Comparison of ENCODE assay signal across 1 cellular context in genomic region chr6:87722831-87723726, GRCh38.
TF ChIP-seq lines count a peak whose summit lies in the region.

No MANE protein-coding gene starts in this region.

TF ChIP-seq in HepG2, 621 proteins besides CTCF, POLR2A, EP300 and RAD21 (continued from another document and continues in another):
- peak; percentile 77 for TF ChIP-seq ARID5B (CRISPR knock-in tag; IDR thresholded peaks at IDR 0.05)
- TF ChIP-seq ESRRA (CRISPR knock-in tag; IDR thresholded peaks at IDR 0.05; ENCODE audit: low read depth) = 0 out of 2 replicates have a peak, but pooled peaks have one; percentile 26
- TF ChIP-seq NFE2L2 (IDR thresholded peaks at IDR 0.05; ENCODE audit: low read length) = peak; percentile 99
- TF ChIP-seq SALL1 (CRISPR knock-in tag; IDR thresholded peaks at IDR 0.05) = peak; percentile 73
- no peak for TF ChIP-seq ZNF367 (CRISPR knock-in tag; IDR thresholded peaks at IDR 0.05; ENCODE audit: borderline replicate concordance)
- TF ChIP-seq YEATS4 (CRISPR knock-in tag; IDR thresholded peaks at IDR 0.05; ENCODE audit: borderline replicate concordance) = no peak
- no peak for TF ChIP-seq ZFP36L1 (CRISPR knock-in tag; IDR thresholded peaks at IDR 0.05)
- no peak for TF ChIP-seq TRIM22 (IDR thresholded peaks at IDR 0.05)
- TF ChIP-seq ZMAT3 (CRISPR knock-in tag; conservative IDR thresholded peaks at IDR 0.05) = no peak
- TF ChIP-seq ZBTB26 (CRISPR knock-in tag; IDR thresholded peaks at IDR 0.05; ENCODE audit: borderline replicate concordance) = no peak
- TF ChIP-seq ZFX (CRISPR knock-in tag; IDR thresholded peaks at IDR 0.05; ENCODE audit: low read depth) = peak; percentile 87
- no peak for TF ChIP-seq ZNF235 (CRISPR knock-in tag; IDR thresholded peaks at IDR 0.05; ENCODE audit: borderline replicate concordance)
- no peak for TF ChIP-seq POLR2AphosphoS2 (IDR thresholded peaks at IDR 0.05; ENCODE audit: low read depth, low read length)
- peak; percentile 100 for TF ChIP-seq MAFK (conservative IDR thresholded peaks at IDR 0.05 in 1 of 2, IDR thresholded peaks at IDR 0.05 in 1 of 2; ENCODE audit: low read length in 2 of 2)
- TF ChIP-seq ZNF331 (CRISPR knock-in tag; IDR thresholded peaks at IDR 0.05) = peak; percentile 87
- TF ChIP-seq MAFG (CRISPR knock-in tag; IDR thresholded peaks at IDR 0.05) = peak; percentile 98
- TF ChIP-seq FOSL2 (CRISPR knock-in tag; IDR thresholded peaks at IDR 0.05) = peak; percentile 91
- TF ChIP-seq ZGPAT (CRISPR knock-in tag; IDR thresholded peaks at IDR 0.05) = peak; percentile 70
- peak; percentile 42; the same call in 1 of the 2 replicates for TF ChIP-seq ZMYM3 (CRISPR knock-in tag; IDR thresholded peaks at IDR 0.05)
- no peak for TF ChIP-seq JUNB (CRISPR knock-in tag; IDR thresholded peaks at IDR 0.05; ENCODE audit: borderline replicate concordance)
- TF ChIP-seq SOX6 (IDR thresholded peaks at IDR 0.05) = no peak
- TF ChIP-seq SOX6 (CRISPR knock-in tag; IDR thresholded peaks at IDR 0.05) = peak; percentile 77
- TF ChIP-seq EHMT2 (IDR thresholded peaks at IDR 0.05; ENCODE audit: borderline replicate concordance, low read depth, low read length) = 0 out of 2 replicates have a peak, but pooled peaks have one; percentile 28
- no peak for TF ChIP-seq NFIB (CRISPR knock-in tag; IDR thresholded peaks at IDR 0.05; ENCODE audit: borderline replicate concordance)
- no peak for TF ChIP-seq FOSL1 (CRISPR knock-in tag; IDR thresholded peaks at IDR 0.05; ENCODE audit: borderline replicate concordance)
- TF ChIP-seq ARID3A (IDR thresholded peaks at IDR 0.05; ENCODE audit: low read depth, low read length) = no peak
- no peak for TF ChIP-seq PRPF4 (IDR thresholded peaks at IDR 0.05; ENCODE audit: low read depth, low read length, poor library complexity, severe bottlenecking)
- TF ChIP-seq ZNF12 (CRISPR knock-in tag; IDR thresholded peaks at IDR 0.05) = peak; percentile 96
- TF ChIP-seq SMARCC2 (IDR thresholded peaks at IDR 0.05) = 0 out of 2 replicates have a peak, but pooled peaks have one; percentile 6
- no peak for TF ChIP-seq BRCA1 (CRISPR knock-in tag; IDR thresholded peaks at IDR 0.05)
- TF ChIP-seq ZBTB10 (CRISPR knock-in tag; IDR thresholded peaks at IDR 0.05; ENCODE audit: borderline replicate concordance) = no peak
- 0 out of 2 replicates have a peak, but pooled peaks have one; percentile 55 for TF ChIP-seq KAT8 (CRISPR knock-in tag; IDR thresholded peaks at IDR 0.05)
- 0 out of 4 replicates have a peak, but pooled peaks of 1 of the 2 experiments have one; percentile 44 for TF ChIP-seq HMGXB4 (CRISPR knock-in tag; IDR thresholded peaks at IDR 0.05; ENCODE audit: borderline replicate concordance in 1 of 2, low read depth in 1 of 2)
- TF ChIP-seq KMT2A (CRISPR knock-in tag; IDR thresholded peaks at IDR 0.05) = 0 out of 2 replicates have a peak, but pooled peaks have one; percentile 26
- TF ChIP-seq XRCC5 (optimal IDR thresholded peaks at IDR 0.05; ENCODE audit: low read length) = peak; percentile 69
- TF ChIP-seq ZNF550 (CRISPR knock-in tag; IDR thresholded peaks at IDR 0.05; ENCODE audit: borderline replicate concordance) = no peak
- TF ChIP-seq REXO4 (CRISPR knock-in tag; IDR thresholded peaks at IDR 0.05; ENCODE audit: borderline replicate concordance) = no peak
- TF ChIP-seq ZNF224 (CRISPR knock-in tag; IDR thresholded peaks at IDR 0.05) = no peak
- 0 out of 2 replicates have a peak, but pooled peaks have one; percentile 22 for TF ChIP-seq FOXP4 (CRISPR knock-in tag; IDR thresholded peaks at IDR 0.05)
- TF ChIP-seq MXD3 (CRISPR knock-in tag; IDR thresholded peaks at IDR 0.05) = no peak
- TF ChIP-seq ISL2 (CRISPR knock-in tag; IDR thresholded peaks at IDR 0.05) = no peak
- peak; percentile 92 for TF ChIP-seq SAP130 (CRISPR knock-in tag; IDR thresholded peaks at IDR 0.05; ENCODE audit: low read depth)
- no peak for TF ChIP-seq ZNF225 (CRISPR knock-in tag; IDR thresholded peaks at IDR 0.05)
- TF ChIP-seq ZNF644 (CRISPR knock-in tag; IDR thresholded peaks at IDR 0.05; ENCODE audit: low read depth) = peak; percentile 72; the same call in 1 of the 2 replicates
- no peak for TF ChIP-seq TOPORS (CRISPR knock-in tag; IDR thresholded peaks at IDR 0.05)
- peak; percentile 72 for TF ChIP-seq HOMEZ (CRISPR knock-in tag; IDR thresholded peaks at IDR 0.05; ENCODE audit: low read depth)
- TF ChIP-seq SNAI1 (CRISPR knock-in tag; IDR thresholded peaks at IDR 0.05; ENCODE audit: borderline replicate concordance) = no peak
- 0 out of 2 replicates have a peak, but pooled peaks have one; percentile 37 for TF ChIP-seq ELF3 (CRISPR knock-in tag; IDR thresholded peaks at IDR 0.05)
